In genomic region chr1:53559854-53560571, GRCh38 we compare ENCODE assay signal across 22 cellular contexts.
DNase-seq lines count a peak whose midpoint lies in the region; ATAC-seq, FAIRE-seq and TF ChIP-seq lines count a peak whose summit lies in the region.
"Had no signal": no experiment of that assay in that cellular context is flagged by ENCODE, and none has a peak within 500 bp of the region (broad histone marks: within the 10 kb centered on the region; RNA-seq: fewer than 3 reads in every experiment).

No MANE protein-coding gene starts in this region.

- H2BK120ac ChIP-seq in H1 (replicated peaks; ENCODE audit: low read depth, low read length) (no peak overlapping the region), neuronal stem cell (ENCODE audit: low read depth, low read length) (no peak overlapping the region)

- TF ChIP-seq RAD21 in H1 (IDR thresholded peaks at IDR 0.05 in 1 of 2, conservative IDR thresholded peaks at IDR 0.05 in 1 of 2; ENCODE audit: low read depth in 2 of 2, low read length in 2 of 2): no peak

- no peak overlapping the region for H3K23ac ChIP-seq in H1 (ENCODE audit: insufficient read length)
- peak overlapping the region; percentile 32 for H3K23ac ChIP-seq in neuronal stem cell (ENCODE audit: low read depth, low read length, poor library complexity)

- CTCF ChIA-PET in H1 (lab: Charles Lee; ENCODE audit: partially characterized antibody): interaction anchor here (0.8 to 3.6 kb wide), 7 partner anchors 11 to 123 kb away, joined by 4 to 9 read pairs (median 5); no protein-coding TSS in a partner anchor

- ATAC-seq in effector memory CD8-positive, alpha-beta T cell (replicated peaks): no peak
- ATAC-seq: activated CD4-positive, CD25-positive, alpha-beta regulatory T cell treated with anti-CD3 and anti-CD28 coated beads, Interleukin-2, amount 50 U/mL, for 24 hours had no signal

- H3K4me3 Mint-ChIP-seq in effector memory CD8-positive, alpha-beta T cell: no peak overlapping the region
- H3K4me3 Mint-ChIP-seq: activated T-helper 1 cell treated with anti-CD3 and anti-CD28 coated beads, Interleukin-12 subunit alpha, Interleukin-12 subunit beta, Interleukin-2, Interleukin-4 antibody, amounts not matched to agents 30 ng/mL and 10 ng/mL and 1 ng/mL, durations not matched to agents 14 hours and 24 hours and 36 hours; IgD-negative memory B cell had no signal

- H2BK5ac ChIP-seq in H1 (ENCODE audit: low read depth, low read length) (peak overlapping the region; percentile 37; the same call in 1 of the 2 replicates), neuronal stem cell (ENCODE audit: low read length) (no peak overlapping the region)

- 88% methylated on average over 12 of the region's 12 CpGs; no CpG with 5 or more reads in 1 of the 2 experiments for WGBS in H1 (ENCODE audit: extremely low coverage in 1 of 2, insufficient coverage in 1 of 2, insufficient read length in 1 of 2, insufficient replicate concordance in 2 of 2, low coverage in 1 of 2, low lambda C conversion rate in 2 of 2, missing lambda C conversion rate in 1 of 2), 2 experiments
- WGBS in neuronal stem cell (ENCODE audit: extremely low coverage in 2 of 2, insufficient read length in 2 of 2, insufficient replicate concordance in 1 of 2), 2 donors: no CpG with 5 or more reads among the region's 12 CpGs
- 86 to 92% (median 87%) methylated on average over 8 to 12 of the region's 12 CpGs for WGBS in adrenal gland, 4 donors

- H4K91ac ChIP-seq in H1 (replicated peaks; ENCODE audit: insufficient read length, low read length) (peak overlapping the region; percentile 31), neuronal stem cell (ENCODE audit: low read depth, low read length, poor library complexity) (no peak overlapping the region)

- H3K9me3 ChIP-seq in H1 (ENCODE audit: insufficient read depth in 2 of 2, low read depth in 1 of 2, low read length in 1 of 2) (no peaks in the 10 kb centered on the region), neuronal stem cell (replicated peaks in 1 of 2; ENCODE audit: control insufficient read depth in 2 of 2, insufficient read depth in 1 of 2, low read depth in 1 of 2, low read length in 2 of 2) (peaks cover 0 to 9% of the 10 kb centered on the region in 2 donors), adrenal gland (replicated peaks in 1 of 3) (no peaks in the 10 kb centered on the region)
- H3K9me3 ChIP-seq: lower lobe of right lung, uterus had no signal

- POLR2A ChIA-PET in H1 (lab: Charles Lee; ENCODE audit: partially characterized antibody): no interaction called here

- no peak overlapping the region; the same call in 1 of the 2 replicates for H2BK15ac ChIP-seq in H1 (ENCODE audit: low read length)
- H2BK15ac ChIP-seq in neuronal stem cell (ENCODE audit: low read length): peak overlapping the region; percentile 29

- H2AFZ ChIP-seq in H1 (ENCODE audit: low read length) (no peak overlapping the region), neuronal stem cell (ENCODE audit: low read length) (no peak overlapping the region)

- H3K4me1 Mint-ChIP-seq in effector memory CD8-positive, alpha-beta T cell (ENCODE audit: low read depth in 2 of 2): peaks cover 13 to 14% of the 10 kb centered on the region in 2 donors
- H3K4me1 Mint-ChIP-seq: IgD-negative memory B cell had no signal

- peak overlapping the region; percentile 81; the same call in 1 of the 2 replicates for H2BK20ac ChIP-seq in H1 (ENCODE audit: low read length)

- peaks cover 0 to 23% of the 10 kb centered on the region in 2 donors for H3K27me3 Mint-ChIP-seq in effector memory CD8-positive, alpha-beta T cell

- H3K9me3 Mint-ChIP-seq in effector memory CD8-positive, alpha-beta T cell: no peaks in the 10 kb centered on the region
- H3K9me3 Mint-ChIP-seq: activated T-helper 1 cell treated with anti-CD3 and anti-CD28 coated beads, Interleukin-12 subunit alpha, Interleukin-12 subunit beta, Interleukin-2, Interleukin-4 antibody, amounts not matched to agents 30 ng/mL and 10 ng/mL and 1 ng/mL, durations not matched to agents 14 hours and 24 hours and 36 hours had no signal

- no peak overlapping the region for H2BK12ac ChIP-seq in H1 (ENCODE audit: low read depth, low read length)
- H2BK12ac ChIP-seq in neuronal stem cell (ENCODE audit: low read length): no peak overlapping the region

- H4K5ac ChIP-seq in H1 (ENCODE audit: insufficient read length, low read depth, low read length): no peak overlapping the region

- H3K9ac ChIP-seq in H1 (replicated peaks in 1 of 4; ENCODE audit: extremely low read depth in 1 of 4, low read depth in 3 of 4, low read length in 3 of 4): no peak overlapping the region
- H3K9ac ChIP-seq in neuronal stem cell (ENCODE audit: low read depth, low read length, poor library complexity): no peak overlapping the region

- H3K4ac ChIP-seq in H1 (replicated peaks; ENCODE audit: insufficient read length, low read depth, low read length): peak overlapping the region; percentile 80
- H3K4ac ChIP-seq in neuronal stem cell (ENCODE audit: low read length): no peak overlapping the region

- H3K27me3 ChIP-seq in H1 (replicated peaks in 1 of 4; ENCODE audit: control insufficient read depth in 3 of 4, extremely low read depth in 1 of 4, insufficient read depth in 3 of 4, low read length in 3 of 4) (peaks cover 0 to 1% (median 0%) of the 10 kb centered on the region in 4 experiments; a peak in 1 of 7 replicates), neuronal stem cell (ENCODE audit: control insufficient read depth in 3 of 3, insufficient read depth in 3 of 3, low read depth in 1 of 3, low read length in 3 of 3) (peaks cover 0 to 26% (median 0%) of the 10 kb centered on the region in 3 experiments), adrenal gland (no peaks in the 10 kb centered on the region), brain microvascular endothelial cell (replicated peaks) (no peaks in the 10 kb centered on the region)
- H3K27me3 ChIP-seq: uterus had no signal

- H2AK5ac ChIP-seq in H1 (ENCODE audit: low read depth, low read length) (no peak overlapping the region), neuronal stem cell (ENCODE audit: low read depth, low read length) (no peak overlapping the region)

- H4K8ac ChIP-seq in H1 (ENCODE audit: extremely low read depth, insufficient read depth, low read length): no peak overlapping the region; the same call in 1 of the 2 replicates
- no peak overlapping the region for H4K8ac ChIP-seq in neuronal stem cell (ENCODE audit: low read depth, low read length)

- intact Hi-C loops in adrenal gland (cut with DNase I): no loop called here

- H3K27ac ChIP-seq in H1 (ENCODE audit: low read depth, low read length) (no peak overlapping the region), neuronal stem cell (replicated peaks; ENCODE audit: low read length) (no peak overlapping the region), adrenal gland (no peak overlapping the region), brain microvascular endothelial cell (no peak overlapping the region)
- H3K27ac ChIP-seq: lower lobe of right lung, uterus had no signal

- TF ChIP-seq EP300 in H1 (IDR thresholded peaks at IDR 0.05; ENCODE audit: borderline replicate concordance in 1 of 2, low read depth in 2 of 2, low read length in 2 of 2): no peak

- H3K14ac ChIP-seq in H1 (ENCODE audit: insufficient read length) (no peak overlapping the region), neuronal stem cell (ENCODE audit: low read length) (peak overlapping the region; percentile 48)

- no peak overlapping the region for H3K27ac Mint-ChIP-seq in effector memory CD8-positive, alpha-beta T cell
- H3K27ac Mint-ChIP-seq: activated T-helper 1 cell treated with anti-CD3 and anti-CD28 coated beads, Interleukin-12 subunit alpha, Interleukin-12 subunit beta, Interleukin-2, Interleukin-4 antibody, amounts not matched to agents 30 ng/mL and 10 ng/mL and 1 ng/mL, durations not matched to agents 14 hours and 24 hours and 36 hours; IgD-negative memory B cell had no signal

- H3K4me2 ChIP-seq in H1 (ENCODE audit: insufficient read depth in 1 of 2, low read depth in 2 of 2, low read length in 2 of 2) (no peak overlapping the region), neuronal stem cell (ENCODE audit: insufficient read depth, low read length, poor library complexity, severe bottlenecking) (no peak overlapping the region)

- H3K36me3 ChIP-seq in H1 (ENCODE audit: control insufficient read depth in 2 of 4, insufficient read depth in 4 of 4, low read length in 3 of 4) (no peaks in the 10 kb centered on the region), neuronal stem cell (replicated peaks in 1 of 2; ENCODE audit: control insufficient read depth in 2 of 2, insufficient read depth in 2 of 2, low read length in 2 of 2) (peaks cover 0 to 3% of the 10 kb centered on the region in 2 donors), adrenal gland (replicated peaks in 1 of 2) (no peaks in the 10 kb centered on the region), brain microvascular endothelial cell (replicated peaks) (peaks cover 4% of the 10 kb centered on the region)
- H3K36me3 ChIP-seq: lower lobe of right lung, uterus had no signal

- no peak overlapping the region for H3K18ac ChIP-seq in H1 (ENCODE audit: extremely low read depth, low read length)
- H3K18ac ChIP-seq in neuronal stem cell (ENCODE audit: low read length): peak overlapping the region; percentile 34

- in situ Hi-C loops in brain microvascular endothelial cell (cut with HindIII; ENCODE audit: low pct_ligation_motif_present, low sequenced_read_pairs): no loop called here

- H3K4me1 ChIP-seq in H1 (replicated peaks in 1 of 4; ENCODE audit: control insufficient read depth in 3 of 4, insufficient read depth in 4 of 4, low read length in 3 of 4): peaks cover 0 to 2% (median 1%) of the 10 kb centered on the region in 4 experiments; a peak in 3 of 7 replicates
- H3K4me1 ChIP-seq in neuronal stem cell (ENCODE audit: control insufficient read depth in 2 of 2, insufficient read depth in 1 of 2, low read depth in 1 of 2, low read length in 2 of 2): peaks cover 0 to 10% of the 10 kb centered on the region in 2 donors
- H3K4me1 ChIP-seq in adrenal gland (replicated peaks in 1 of 2): no peaks in the 10 kb centered on the region
- H3K4me1 ChIP-seq: lower lobe of right lung, uterus had no signal

- H3K79me1 ChIP-seq in H1 (ENCODE audit: low read depth, low read length) (0 out of 2 replicates have a peak, but pooled peaks cover 2% of the 10 kb centered on the region), neuronal stem cell (ENCODE audit: low read depth, low read length) (peaks cover 5% of the 10 kb centered on the region)

- TF ChIP-seq POLR2A in H1 (IDR thresholded peaks at IDR 0.05; ENCODE audit: control extremely low read depth in 1 of 2, low read depth in 2 of 2, low read length in 2 of 2): no peak
- no peak for TF ChIP-seq POLR2A in adrenal gland (IDR thresholded peaks at IDR 0.05)

- no peak for FAIRE-seq in H1 (lab: Jason Lieb, UNC)
- FAIRE-seq: colon, islet of Langerhans had no signal

- H3K4me3 ChIP-seq in H1 (ENCODE audit: extremely low read depth in 1 of 4, insufficient read depth in 2 of 4, low read depth in 3 of 4, low read length in 4 of 4) (no peak overlapping the region), neuronal stem cell (ENCODE audit: low read length in 2 of 2) (no peak overlapping the region), adrenal gland (no peak overlapping the region), brain microvascular endothelial cell (ENCODE audit: low read depth, low read length) (no peak overlapping the region)
- H3K4me3 ChIP-seq: lower lobe of right lung, smooth muscle cell, uterus had no signal

- peaks cover 0 to 4% of the 10 kb centered on the region in 2 experiments for H4K20me1 ChIP-seq in H1 (replicated peaks in 1 of 2; ENCODE audit: control insufficient read depth in 1 of 2, insufficient read depth in 2 of 2, low read length in 2 of 2)

- peak; percentile 11 for DNase-seq in activated CD8-positive, alpha-beta memory T cell treated with anti-CD3 and anti-CD28 coated beads, Interleukin-2, amount 50 U/mL, for 4 hours
- no peak for DNase-seq in activated CD8-positive, alpha-beta memory T cell treated with anti-CD3 and anti-CD28 coated beads, Interleukin-2, amount 50 U/mL, for 48 hours
- DNase-seq in LHCN-M2 (ENCODE audit: low read depth) (peak; percentile 14), H1 (ENCODE audit: low read depth in 1 of 2, low spot score in 2 of 2) (no peak), neuronal stem cell (ENCODE audit: low spot score) (no peak), adrenal gland (no peak), brain microvascular endothelial cell (no peak)
- no peak for DNase-seq in effector memory CD8-positive, alpha-beta T cell
- DNase-seq: activated CD8-positive, alpha-beta memory T cell treated with anti-CD3 and anti-CD28 coated beads for 24 hours; DMS79; GF-D8; NCI-H446 treated with DMSO at 0.1 percent for 48 hours; SHP77 had no signal

- H3K36me3 Mint-ChIP-seq in effector memory CD8-positive, alpha-beta T cell (ENCODE audit: insufficient read depth): no peaks in the 10 kb centered on the region
- H3K36me3 Mint-ChIP-seq: brain had no signal

- H3K56ac ChIP-seq in H1 (replicated peaks; ENCODE audit: insufficient read length, low read depth, low read length): no peak overlapping the region

- H3K23me2 ChIP-seq in H1 (ENCODE audit: low read depth, low read length): no peaks in the 10 kb centered on the region

- TF ChIP-seq CTCF in H1 (IDR thresholded peaks at IDR 0.05; ENCODE audit: control extremely low read depth in 1 of 3, insufficient read depth in 1 of 3, low read depth in 1 of 3, low read length in 3 of 3): no peak
- no peak for TF ChIP-seq CTCF in adrenal gland (IDR thresholded peaks at IDR 0.05)
- TF ChIP-seq CTCF in brain microvascular endothelial cell (IDR thresholded peaks at IDR 0.05; ENCODE audit: low read depth, low read length, missing control alignments): no peak

- H3K79me2 ChIP-seq in H1 (ENCODE audit: control insufficient read depth in 1 of 2, insufficient read depth in 2 of 2, low read length in 2 of 2): no peaks in the 10 kb centered on the region

Comparison
In these comparisons a context has a peak if more than half of its experiments do, and no peak if none do; other contexts are left out.
1. DNase-seq: peak in activated CD8-positive, alpha-beta memory T cell treated with anti-CD3 and anti-CD28 coated beads, Interleukin-2, amount 50 U/mL, for 4 hours (single experiment) and LHCN-M2 (single experiment); none in activated CD8-positive, alpha-beta memory T cell treated with anti-CD3 and anti-CD28 coated beads, Interleukin-2, amount 50 U/mL, for 48 hours (single experiment), H1 (0 of 2), neuronal stem cell (single experiment), adrenal gland (0 of 7), effector memory CD8-positive, alpha-beta T cell (0 of 3) and brain microvascular endothelial cell (single experiment).